In genomic region chr2:238493880-238494572, GRCh38 we compare ENCODE assay signal across 12 cellular contexts.
DNase-seq lines count a peak whose midpoint lies in the region; ATAC-seq lines count a peak whose summit lies in the region.
"Had no signal": no experiment of that assay in that cellular context is flagged by ENCODE, and none has a peak within 500 bp of the region (broad histone marks: within the 10 kb centered on the region; RNA-seq: fewer than 3 reads in every experiment).

No MANE protein-coding gene starts in this region.

- DNase-seq in activated CD4-positive, alpha-beta T cell treated with anti-CD3 and anti-CD28 coated beads for 4 hours: peak; percentile 6 to 15
- no peak for DNase-seq in activated CD4-positive, alpha-beta T cell treated with anti-CD3 and anti-CD28 coated beads, Interleukin-2, amount 50 U/mL, for 1 hour
- peak in 21 of 34 experiments; percentile 8 to 49 (median 20) for DNase-seq in T-cell
- DNase-seq in central memory CD4-positive, alpha-beta T cell: peak; percentile 13
- DNase-seq in stimulated activated naive CD4-positive, alpha-beta T cell treated with Interleukin-2 at 50 U/mL for 16 hours (lab: John Stamatoyannopoulos, UW): peak; percentile 3
- DNase-seq in NCI-H2171 (lab: John Stamatoyannopoulos, UW): no peak
- DNase-seq: 8988T, EL, glutamatergic neuron, NCI-H1436 treated with DMSO at 0.1 percent for 48 hours had no signal

- POLR2A ChIA-PET in T-cell (lab: Charles Lee): no interaction called here

- peak; percentile 80 to 95 (median 92) for ATAC-seq in T-cell (replicated peaks in 1 of 4)
- no peak for ATAC-seq in GM21390 (IDR thresholded peaks at IDR 0.05; ENCODE audit: unreplicated experiment)
- no peak for ATAC-seq in GM19455 (IDR thresholded peaks at IDR 0.05; ENCODE audit: unreplicated experiment)

- H3K27ac Mint-ChIP-seq in T-cell: peak overlapping the region; percentile 80 to 85

- CTCF ChIA-PET in T-cell (lab: Charles Lee): no interaction called here

- H3K9me3 Mint-ChIP-seq in T-cell: no peaks in the 10 kb centered on the region

- H3K36me3 Mint-ChIP-seq in T-cell: no peaks in the 10 kb centered on the region

- no peaks in the 10 kb centered on the region for H3K27me3 Mint-ChIP-seq in T-cell

- H3K4me3 Mint-ChIP-seq in T-cell: peak overlapping the region; percentile 10 to 69 (median 18)

- H3K4me1 Mint-ChIP-seq in T-cell: peaks cover 26 to 38% (median 30%) of the 10 kb centered on the region in 3 donors

Comparison
In these comparisons a context has a peak if more than half of its experiments do, and no peak if none do; other contexts are left out.
1. DNase-seq: peak in activated CD4-positive, alpha-beta T cell treated with anti-CD3 and anti-CD28 coated beads for 4 hours (2 of 2), T-cell (21 of 34), central memory CD4-positive, alpha-beta T cell (single experiment) and stimulated activated naive CD4-positive, alpha-beta T cell treated with Interleukin-2 at 50 U/mL for 16 hours (single experiment); none in activated CD4-positive, alpha-beta T cell treated with anti-CD3 and anti-CD28 coated beads, Interleukin-2, amount 50 U/mL, for 1 hour (single experiment) and NCI-H2171 (single experiment).
2. ATAC-seq: peak in T-cell (4 of 4); none in GM21390 (single experiment) and GM19455 (single experiment).